9 cellular contexts compared by ENCODE assay signal in the genomic region with DNA sequence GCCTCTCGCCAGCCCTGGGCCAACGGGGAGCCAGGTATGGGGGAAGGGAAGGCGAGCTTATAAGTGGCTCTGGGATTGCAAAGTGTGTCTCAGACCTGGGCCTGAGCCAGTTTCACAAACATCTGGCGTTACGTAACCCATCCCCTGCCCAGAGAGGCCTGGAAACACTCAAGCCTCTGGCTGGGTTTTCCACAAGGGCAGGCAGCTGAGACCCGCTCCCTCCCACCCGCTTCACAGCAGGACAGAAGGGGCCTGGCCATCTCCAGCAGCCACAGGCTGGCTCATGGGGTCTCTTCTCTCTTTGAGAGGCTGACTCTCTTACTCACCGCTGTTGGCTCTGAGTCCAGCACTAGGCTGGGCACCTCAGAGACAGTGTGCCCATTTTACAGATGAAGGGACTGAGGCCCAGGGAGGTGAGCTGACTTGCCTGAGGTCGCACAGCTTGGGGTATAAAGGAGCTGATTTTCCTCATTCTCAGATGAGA. TPM values are rescaled to one million over a fixed set of nuclear protein-coding genes. Genes with fewer than 3 reads are reported as not detected.
DNase-seq lines count a peak whose midpoint lies in the region; ATAC-seq and TF ChIP-seq lines count a peak whose summit lies in the region.
"Had no signal": no experiment of that assay in that cellular context is flagged by ENCODE, and none has a peak within 500 bp of the region (broad histone marks: within the 10 kb centered on the region; RNA-seq: fewer than 3 reads in every experiment).

No MANE protein-coding gene starts in this region.

- no peaks in the 10 kb centered on the region for H3K9me3 ChIP-seq in muscle layer of colon (ENCODE audit: low read length)
- no peaks in the 10 kb centered on the region for H3K9me3 ChIP-seq in OCI-LY7 (ENCODE audit: low read length)

- H3K27me3 Mint-ChIP-seq in dendritic cell treated with granulocyte-macrophage colony-stimulating factor and Interleukin-4, amounts not matched to agents 40 ng/mL and 50 ng/mL, for 4 days: no peaks in the 10 kb centered on the region
- H3K27me3 Mint-ChIP-seq in endothelial cell (ENCODE audit: unreplicated experiment): peaks cover 13% of the 10 kb centered on the region

- BruUV-seq in OCI-LY7 (replicated peaks; lab: Mats Ljungman, UMichigan): no TSS peak

- no peak for ATAC-seq in HG02588 (IDR thresholded peaks at IDR 0.05; ENCODE audit: unreplicated experiment)

- H2AFZ ChIP-seq in OCI-LY7 (ENCODE audit: low read length): no peak overlapping the region

- H3K36me3 ChIP-seq in muscle layer of colon (ENCODE audit: insufficient read depth, low read length): no peaks in the 10 kb centered on the region
- no peaks in the 10 kb centered on the region for H3K36me3 ChIP-seq in OCI-LY7 (ENCODE audit: insufficient read depth, low read length)

- POLR2A ChIA-PET in OCI-LY7 (lab: Charles Lee) (interaction anchor here (0.6 kb wide), 1 partner anchor 11 kb away, joined by 6 read pairs; no protein-coding TSS in a partner anchor), HEK293T (lab: Yijun Ruan, JAX) (interaction anchor here (1.2 to 1.9 kb wide), 3 partner anchors 9 to 61 kb away, joined by 3 to 9 read pairs (median 3); no protein-coding TSS in a partner anchor)

- peaks cover 14% of the 10 kb centered on the region for H3K36me3 Mint-ChIP-seq in dendritic cell treated with granulocyte-macrophage colony-stimulating factor and Interleukin-4, amounts not matched to agents 40 ng/mL and 50 ng/mL, for 4 days (ENCODE audit: low read depth)
- H3K36me3 Mint-ChIP-seq in endothelial cell (ENCODE audit: low read depth, unreplicated experiment): peaks cover 15% of the 10 kb centered on the region

- H3K9me3 Mint-ChIP-seq in dendritic cell treated with granulocyte-macrophage colony-stimulating factor and Interleukin-4, amounts not matched to agents 40 ng/mL and 50 ng/mL, for 4 days: no peaks in the 10 kb centered on the region
- no peaks in the 10 kb centered on the region for H3K9me3 Mint-ChIP-seq in endothelial cell (ENCODE audit: unreplicated experiment)

- H3K9me2 ChIP-seq in OCI-LY7 (ENCODE audit: insufficient read depth, low read length): no peaks in the 10 kb centered on the region

- intact Hi-C loops in dendritic cell treated with granulocyte-macrophage colony-stimulating factor and Interleukin-4, amounts not matched to agents 40 ng/mL and 50 ng/mL, for 4 days (cut with micrococcal nuclease): no loop called here
- intact Hi-C loops in OCI-LY7 (cut with micrococcal nuclease; ENCODE audit: unreplicated experiment): no loop called here

- peaks cover 69% of the 10 kb centered on the region for H3K4me1 ChIP-seq in muscle layer of colon (ENCODE audit: insufficient read depth, low read length)
- peaks cover 16% of the 10 kb centered on the region for H3K4me1 ChIP-seq in OCI-LY7 (ENCODE audit: insufficient read depth, low read length, poor library complexity, severe bottlenecking)

- DNase-seq in DMS53 treated with DMSO at 0.1 percent for 48 hours (lab: John Stamatoyannopoulos, UW; ENCODE audit: unreplicated experiment) (peak; percentile 22), NCI-H345 (lab: John Stamatoyannopoulos, UW) (peak; percentile 49), endothelial cell (ENCODE audit: low spot score) (no peak), OCI-LY7 (ENCODE audit: low spot score) (no peak), HEK293T (ENCODE audit: extremely low spot score) (no peak)

- H3K4me2 ChIP-seq in OCI-LY7 (ENCODE audit: low read length): no peak overlapping the region

- H3K4me3 Mint-ChIP-seq in dendritic cell treated with granulocyte-macrophage colony-stimulating factor and Interleukin-4, amounts not matched to agents 40 ng/mL and 50 ng/mL, for 4 days: no peak overlapping the region
- no peak overlapping the region for H3K4me3 Mint-ChIP-seq in endothelial cell (ENCODE audit: unreplicated experiment)

- H3K27ac ChIP-seq in muscle layer of colon (ENCODE audit: low read depth, low read length) (peak overlapping the region; percentile 85), OCI-LY7 (ENCODE audit: low read depth, low read length, poor library complexity, severe bottlenecking) (no peak overlapping the region)

- CTCF ChIA-PET in OCI-LY7 (lab: Charles Lee; ENCODE audit: unreplicated experiment) (no interaction called here), HEK293T (lab: Yijun Ruan, JAX) (interaction anchor here (0.6 kb wide), 1 partner anchor 292 kb away, joined by 3 read pairs; no protein-coding TSS in a partner anchor)

- no peaks in the 10 kb centered on the region for H3K27me3 ChIP-seq in muscle layer of colon (ENCODE audit: control insufficient read depth in 1 of 2, insufficient read depth in 2 of 2, low read length in 2 of 2)

- no peak overlapping the region for H3K9ac ChIP-seq in muscle layer of colon (ENCODE audit: low read length)

- TF ChIP-seq CTCF in endothelial cell (IDR thresholded peaks at IDR 0.05; ENCODE audit: unreplicated experiment) (no peak), OCI-LY7 (conservative IDR thresholded peaks at IDR 0.05; ENCODE audit: low read length) (no peak)

- H3K79me2 ChIP-seq in OCI-LY7 (ENCODE audit: insufficient read depth, low read depth, low read length): peaks cover under 1% of the 10 kb centered on the region; the same call in 1 of the 2 replicates

- H3K27ac Mint-ChIP-seq in dendritic cell treated with granulocyte-macrophage colony-stimulating factor and Interleukin-4, amounts not matched to agents 40 ng/mL and 50 ng/mL, for 4 days: peak overlapping the region; percentile 77
- H3K27ac Mint-ChIP-seq in endothelial cell (ENCODE audit: unreplicated experiment): no peak overlapping the region
- H3K27ac Mint-ChIP-seq: activated naive CD8-positive, alpha-beta T cell had no signal

- H4K20me1 ChIP-seq in OCI-LY7 (ENCODE audit: insufficient read depth, low read length): no peaks in the 10 kb centered on the region

- peaks cover 83% of the 10 kb centered on the region for H3K4me1 Mint-ChIP-seq in dendritic cell treated with granulocyte-macrophage colony-stimulating factor and Interleukin-4, amounts not matched to agents 40 ng/mL and 50 ng/mL, for 4 days (ENCODE audit: low read depth)
- H3K4me1 Mint-ChIP-seq in endothelial cell (ENCODE audit: unreplicated experiment): peaks cover 10% of the 10 kb centered on the region

- H3K4me3 ChIP-seq in muscle layer of colon (ENCODE audit: low read depth in 1 of 2, low read length in 2 of 2) (no peak overlapping the region), OCI-LY7 (ENCODE audit: low read depth, low read length, poor library complexity, severe bottlenecking) (no peak overlapping the region)

TF ChIP-seq in HEK293T, 16 proteins besides CTCF, POLR2A, EP300 and RAD21:
- TF ChIP-seq FOXM1 (IDR thresholded peaks at IDR 0.05; ENCODE audit: borderline replicate concordance): no peak
- no peak for TF ChIP-seq ELF4 (IDR thresholded peaks at IDR 0.05)
- no peak for TF ChIP-seq LEF1 (IDR thresholded peaks at IDR 0.05; ENCODE audit: borderline replicate concordance)
- no peak for TF ChIP-seq FOXA1 (IDR thresholded peaks at IDR 0.05)
- TF ChIP-seq, protein P1, sequence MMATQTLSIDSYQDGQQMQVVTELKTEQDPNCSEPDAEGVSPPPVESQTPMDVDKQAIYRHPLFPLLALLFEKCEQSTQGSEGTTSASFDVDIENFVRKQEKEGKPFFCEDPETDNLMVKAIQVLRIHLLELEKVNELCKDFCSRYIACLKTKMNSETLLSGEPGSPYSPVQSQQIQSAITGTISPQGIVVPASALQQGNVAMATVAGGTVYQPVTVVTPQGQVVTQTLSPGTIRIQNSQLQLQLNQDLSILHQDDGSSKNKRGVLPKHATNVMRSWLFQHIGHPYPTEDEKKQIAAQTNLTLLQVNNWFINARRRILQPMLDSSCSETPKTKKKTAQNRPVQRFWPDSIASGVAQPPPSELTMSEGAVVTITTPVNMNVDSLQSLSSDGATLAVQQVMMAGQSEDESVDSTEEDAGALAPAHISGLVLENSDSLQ (IDR thresholded peaks at IDR 0.05): no peak
- TF ChIP-seq ARNT (IDR thresholded peaks at IDR 0.05): no peak
- TF ChIP-seq SP1 (IDR thresholded peaks at IDR 0.05): no peak
- TF ChIP-seq BHLHE40 (IDR thresholded peaks at IDR 0.05; ENCODE audit: borderline replicate concordance): no peak
- no peak for TF ChIP-seq ZNF384 (IDR thresholded peaks at IDR 0.05)
- no peak for TF ChIP-seq TARDBP (IDR thresholded peaks at IDR 0.05)
- TF ChIP-seq HDGF (IDR thresholded peaks at IDR 0.05; ENCODE audit: borderline replicate concordance): no peak
- no peak for TF ChIP-seq CTBP1 (IDR thresholded peaks at IDR 0.05; ENCODE audit: borderline replicate concordance)
- no peak for TF ChIP-seq L3MBTL2 (conservative IDR thresholded peaks at IDR 0.05)
- no peak for TF ChIP-seq FOXK2 (IDR thresholded peaks at IDR 0.05)
- TF ChIP-seq SUZ12 (IDR thresholded peaks at IDR 0.05): no peak
- no peak for TF ChIP-seq NFRKB (IDR thresholded peaks at IDR 0.05)
TF ChIP-seq in HEK293T: peak in this region for 0.

RNA-seq across cellular contexts. Expression of a gene that starts 44.5 kb away (rescaled TPM):
- total RNA-seq in endothelial cell (ENCODE audit: unreplicated experiment) (110 TPM), OCI-LY7 (2022) (30.6 and 31.1 TPM in 2 replicates)
- 24.4 and 31.6 TPM in 2 replicates for total RNA-seq in OCI-LY7 (2014; rRNA removed; shearing (Covaris generic))

RNA-seq across cellular contexts. Expression of a gene that starts 55.2 kb away (rescaled TPM):
- total RNA-seq in endothelial cell (ENCODE audit: unreplicated experiment): 15.7 TPM
- 64.6 and 79.0 TPM in 2 replicates for total RNA-seq in OCI-LY7 (2014; rRNA removed; shearing (Covaris generic))
- 58.6 and 62.3 TPM in 2 replicates for total RNA-seq in OCI-LY7 (2022)

Comparison
In these comparisons a context has a peak if more than half of its experiments do, and no peak if none do; other contexts are left out.
1. DNase-seq: peak in DMS53 treated with DMSO at 0.1 percent for 48 hours (single experiment) and NCI-H345 (single experiment); none in endothelial cell (single experiment), OCI-LY7 (single experiment) and HEK293T (single experiment).